In the genomic region with DNA sequence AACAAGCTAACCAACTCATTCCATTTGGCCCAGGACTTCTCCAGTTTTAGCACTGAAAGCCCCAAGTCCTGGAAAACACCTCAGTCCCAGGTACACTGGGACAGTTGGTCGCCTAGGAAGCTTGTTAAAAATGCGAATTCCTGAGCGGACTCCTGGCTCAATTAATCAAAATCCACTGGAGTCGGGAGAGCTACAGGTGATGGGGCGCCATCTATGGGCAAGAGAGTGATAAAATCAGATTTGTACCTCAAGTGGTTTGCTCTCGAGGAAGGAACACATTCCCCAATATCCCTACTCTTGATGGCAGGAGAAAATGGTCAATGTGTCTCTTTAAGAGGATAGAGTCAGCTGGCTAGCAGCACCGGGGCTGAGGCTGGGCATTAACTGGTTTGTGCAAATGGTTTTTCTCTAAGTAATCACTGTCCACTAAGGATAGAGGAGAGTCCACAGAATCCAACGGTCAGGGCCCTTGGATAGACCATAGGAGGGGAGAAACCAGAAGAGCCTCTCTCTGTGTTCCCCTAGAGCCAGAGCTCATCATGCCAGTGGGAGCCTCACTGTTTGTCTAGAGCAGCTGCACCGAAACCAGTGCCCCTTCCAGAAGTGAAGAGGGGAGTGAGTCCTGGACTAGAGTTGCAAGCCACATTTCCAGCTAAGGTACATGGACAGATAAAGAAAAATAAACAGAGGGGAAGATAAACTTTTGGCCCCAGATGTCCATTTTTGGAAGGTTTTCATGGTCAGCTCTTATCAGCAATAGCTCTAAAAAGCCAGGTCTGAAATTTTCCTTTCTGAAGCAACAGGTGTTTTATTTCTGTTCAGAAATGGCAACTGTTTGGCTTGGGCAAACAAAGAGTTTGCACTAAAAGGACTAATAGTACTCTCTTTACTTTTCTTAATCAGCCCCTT, we compare ENCODE assay signal across 8 cellular contexts.
DNase-seq lines count a peak whose midpoint lies in the region; ATAC-seq and TF ChIP-seq lines count a peak whose summit lies in the region.

No MANE protein-coding gene starts in this region.

- H3K56ac ChIP-seq in mesendoderm (ENCODE audit: low read length) = no peak overlapping the region

- H3K36me3 ChIP-seq in endocrine pancreas (ENCODE audit: control insufficient read depth, insufficient read depth, low read length) (no peaks in the 10 kb centered on the region), mesendoderm (ENCODE audit: control insufficient read depth, insufficient read depth, low read length) (no peaks in the 10 kb centered on the region)

- ATAC-seq in GM19324 (IDR thresholded peaks at IDR 0.05; ENCODE audit: low FRiP score, unreplicated experiment) = no peak

- no peaks in the 10 kb centered on the region for H3K79me2 ChIP-seq in mesendoderm (ENCODE audit: control insufficient read depth, insufficient read depth, low read length)

- no peak overlapping the region for H3K4me2 ChIP-seq in mesendoderm (ENCODE audit: low read length)

- H2AK5ac ChIP-seq in mesendoderm (ENCODE audit: low read length) = no peak overlapping the region

- WGBS in mesendoderm (ENCODE audit: extremely low coverage, insufficient coverage, low lambda C conversion rate) = no CpG with 5 or more reads among the region's 9 CpGs

- in situ Hi-C loops in GM13976 (cut with MboI; ENCODE audit: low sequenced_read_pairs, unreplicated experiment) = no loop called here

- H3K4me1 ChIP-seq in endocrine pancreas (ENCODE audit: control insufficient read depth, insufficient read depth, low read length) = no peaks in the 10 kb centered on the region
- H3K4me1 ChIP-seq in mesendoderm (ENCODE audit: control insufficient read depth, low read depth, low read length) = peaks cover 2% of the 10 kb centered on the region

- H4K8ac ChIP-seq in mesendoderm (ENCODE audit: low read depth, low read length) = no peak overlapping the region

- no peak overlapping the region for H2BK15ac ChIP-seq in mesendoderm (replicated peaks; ENCODE audit: low read depth)

- H3K9me3 ChIP-seq in endocrine pancreas (ENCODE audit: control insufficient read depth, low read length) = no peaks in the 10 kb centered on the region

- H3K79me1 ChIP-seq in mesendoderm (ENCODE audit: low read length) = no peaks in the 10 kb centered on the region

- H3K18ac ChIP-seq in mesendoderm (ENCODE audit: low read length) = no peak overlapping the region

- DNase-seq in AG04449 (ENCODE audit: low read depth, low spot score) (no peak), GM13976 (ENCODE audit: low spot score) (peak; percentile 55), NCI-H2227 treated with DMSO at 0.1 percent for 48 hours (lab: John Stamatoyannopoulos, UW) (peak; percentile 63), mesendoderm (peak; percentile 84)
- DNase-seq in activated CD4-positive, CD25-positive, alpha-beta regulatory T cell treated with anti-CD3 and anti-CD28 coated beads, Interleukin-2, amount 50 U/mL, for 72 hours = peak; percentile 53
- DNase-seq in stimulated activated naive CD4-positive, alpha-beta T cell treated with Interleukin-2 at 50 U/mL for 16 hours (lab: John Stamatoyannopoulos, UW) = peak; percentile 10

- no peak overlapping the region for H3K23ac ChIP-seq in mesendoderm (ENCODE audit: low read length)

- H3K4ac ChIP-seq in mesendoderm (ENCODE audit: low read depth, low read length) = no peak overlapping the region

- H2BK120ac ChIP-seq in mesendoderm (ENCODE audit: low read depth, low read length) = no peak overlapping the region

- no peak overlapping the region for H2BK5ac ChIP-seq in mesendoderm (ENCODE audit: low read length)

- H3K27ac ChIP-seq in mesendoderm (ENCODE audit: low read depth, low read length) = no peak overlapping the region

- H4K5ac ChIP-seq in mesendoderm (ENCODE audit: low read length) = no peak overlapping the region

- CTCF ChIA-PET in AG04449 (lab: Yijun Ruan, JAX) = interaction anchor here (0.7 to 11.8 kb wide), 64 partner anchors 8 to 687 kb away, joined by 3 to 311 read pairs (median 5); a partner anchor contains a TSS

- POLR2A ChIA-PET in AG04449 (lab: Yijun Ruan, JAX) = no interaction called here

- peak overlapping the region; percentile 25 for H3K9ac ChIP-seq in endocrine pancreas (ENCODE audit: control insufficient read depth, insufficient read depth, low read length)
- no peak overlapping the region for H3K9ac ChIP-seq in mesendoderm (ENCODE audit: low read length)

- H3K4me3 ChIP-seq in AG04449 (ENCODE audit: low read depth, low read length) (peak overlapping the region; percentile 32; the same call in 1 of the 2 replicates), endocrine pancreas (ENCODE audit: control insufficient read depth, insufficient read depth, low read length) (peak overlapping the region; percentile 45), mesendoderm (ENCODE audit: low read length) (no peak overlapping the region)

- H3K27me3 ChIP-seq in endocrine pancreas (ENCODE audit: control insufficient read depth, insufficient read depth, low read length) = no peaks in the 10 kb centered on the region
- no peaks in the 10 kb centered on the region for H3K27me3 ChIP-seq in mesendoderm (ENCODE audit: insufficient read depth, low read length, poor library complexity)

- peak; percentile 52 for TF ChIP-seq CTCF in AG04449 (IDR thresholded peaks at IDR 0.05; ENCODE audit: insufficient read depth, low read length, missing control alignments)
- peak; percentile 52 for TF ChIP-seq CTCF in GM13976 (IDR thresholded peaks at IDR 0.05; ENCODE audit: borderline replicate concordance, control extremely low read depth, extremely low read depth, insufficient read depth, missing control alignments)
